Comparison of ENCODE assay signal across 8 cellular contexts in genomic region chr21:37268186-37268503, GRCh38. TPM values are rescaled to one million over a fixed set of nuclear protein-coding genes. Genes with fewer than 3 reads are reported as not detected.
A peak's percentile ranks its signal among the peaks of the same experiment; 100 is the strongest.
DNase-seq lines count a peak whose midpoint lies in the region; ATAC-seq, FAIRE-seq and TF ChIP-seq lines count a peak whose summit lies in the region.

No MANE protein-coding gene starts in this region.

- H3K9me3 ChIP-seq in upper lobe of left lung, result no peaks in the 10 kb centered on the region

- H3K36me3 ChIP-seq in upper lobe of left lung, result no peaks in the 10 kb centered on the region

- H3K4me3 ChIP-seq in upper lobe of left lung, result peak overlapping the region; percentile 6 to 97 (median 81)

- H3K27ac ChIP-seq in upper lobe of left lung, result peak overlapping the region; percentile 93 to 98 (median 97)

- H3K9me3 Mint-ChIP-seq in activated naive CD4-positive, alpha-beta T cell treated with anti-CD3 and anti-CD28 coated beads, Interleukin-2, amount 50 U/mL, for 24 hours, result no peaks in the 10 kb centered on the region
- H3K9me3 Mint-ChIP-seq in brain (peaks cover 0 to 9% (median 0%) of the 10 kb centered on the region in 5 experiments), memory B cell (no peaks in the 10 kb centered on the region)

- ATAC-seq in memory B cell (ENCODE audit: low read depth), result no peak
- ATAC-seq in upper lobe of left lung (ENCODE audit: low FRiP score in 2 of 2), result no peak

- peaks cover 40% of the 10 kb centered on the region for H3K4me1 Mint-ChIP-seq in activated naive CD4-positive, alpha-beta T cell treated with anti-CD3 and anti-CD28 coated beads, Interleukin-2, amount 50 U/mL, for 24 hours
- H3K4me1 Mint-ChIP-seq in brain, result peaks cover 56% of the 10 kb centered on the region
- H3K4me1 Mint-ChIP-seq in memory B cell, result peaks cover 14% of the 10 kb centered on the region

- no peaks in the 10 kb centered on the region for H3K27me3 Mint-ChIP-seq in activated naive CD4-positive, alpha-beta T cell treated with anti-CD3 and anti-CD28 coated beads, Interleukin-2, amount 50 U/mL, for 24 hours
- H3K27me3 Mint-ChIP-seq in brain, result peaks cover 8% of the 10 kb centered on the region
- peaks cover 5% of the 10 kb centered on the region for H3K27me3 Mint-ChIP-seq in memory B cell

- H3K27me3 ChIP-seq in upper lobe of left lung, result no peaks in the 10 kb centered on the region

- peak in 1 of 4 donors; percentile 14 for TF ChIP-seq POLR2A in upper lobe of left lung (IDR thresholded peaks at IDR 0.05)

- H3K4me1 ChIP-seq in upper lobe of left lung, result peaks cover 11 to 28% (median 16%) of the 10 kb centered on the region in 4 donors

- no peak for FAIRE-seq in urothelium cell line (lab: Jason Lieb, UNC)

- DNase-seq in activated naive CD4-positive, alpha-beta T cell (lab: John Stamatoyannopoulos, UW), result no peak
- DNase-seq in memory B cell (ENCODE audit: low spot score in 2 of 2) (no peak), upper lobe of left lung (no peak), globus pallidus (ENCODE audit: low spot score) (no peak), NCI-H446 treated with DMSO at 0.1 percent for 48 hours (lab: John Stamatoyannopoulos, UW) (no peak), urothelium cell line (ENCODE audit: low spot score) (no peak)

- H3K4me3 Mint-ChIP-seq in activated naive CD4-positive, alpha-beta T cell treated with anti-CD3 and anti-CD28 coated beads, Interleukin-2, amount 50 U/mL, for 24 hours, result peak overlapping the region; percentile 93
- H3K4me3 Mint-ChIP-seq in brain, result peak overlapping the region; percentile 96 to 99 (median 97)
- H3K4me3 Mint-ChIP-seq in memory B cell, result peak overlapping the region; percentile 96

- H3K36me3 Mint-ChIP-seq in activated naive CD4-positive, alpha-beta T cell treated with anti-CD3 and anti-CD28 coated beads, Interleukin-2, amount 50 U/mL, for 24 hours, result peaks cover 3% of the 10 kb centered on the region
- H3K36me3 Mint-ChIP-seq in brain (peaks cover 12% of the 10 kb centered on the region), memory B cell (peaks cover 6% of the 10 kb centered on the region)

- TF ChIP-seq CTCF in brain (conservative IDR thresholded peaks at IDR 0.05) (no peak), upper lobe of left lung (IDR thresholded peaks at IDR 0.05) (no peak)

- 1 to 3% methylated on average over 4 to 7 of the region's 7 CpGs for WGBS in upper lobe of left lung, 2 donors

- TF ChIP-seq EP300 in upper lobe of left lung (IDR thresholded peaks at IDR 0.05), result no peak

- peak overlapping the region; percentile 97 for H3K27ac Mint-ChIP-seq in activated naive CD4-positive, alpha-beta T cell treated with anti-CD3 and anti-CD28 coated beads, Interleukin-2, amount 50 U/mL, for 24 hours
- H3K27ac Mint-ChIP-seq in brain (peak overlapping the region; percentile 96 to 99 (median 97)), memory B cell (peak overlapping the region; percentile 96)

RNA-seq across cellular contexts. Expression of gene VPS26C, which starts 1.0 kb away (rescaled TPM):
- 26.1 TPM for polyA plus RNA-seq in brain (ENCODE audit: insufficient read depth, low read depth, low replicate concordance)
- total RNA-seq in upper lobe of left lung, result 10 to 100 TPM; 52.1 to 95.3 (median 65.0) TPM
